Comparison of ENCODE assay signal across 1 cellular context in the genomic region with DNA sequence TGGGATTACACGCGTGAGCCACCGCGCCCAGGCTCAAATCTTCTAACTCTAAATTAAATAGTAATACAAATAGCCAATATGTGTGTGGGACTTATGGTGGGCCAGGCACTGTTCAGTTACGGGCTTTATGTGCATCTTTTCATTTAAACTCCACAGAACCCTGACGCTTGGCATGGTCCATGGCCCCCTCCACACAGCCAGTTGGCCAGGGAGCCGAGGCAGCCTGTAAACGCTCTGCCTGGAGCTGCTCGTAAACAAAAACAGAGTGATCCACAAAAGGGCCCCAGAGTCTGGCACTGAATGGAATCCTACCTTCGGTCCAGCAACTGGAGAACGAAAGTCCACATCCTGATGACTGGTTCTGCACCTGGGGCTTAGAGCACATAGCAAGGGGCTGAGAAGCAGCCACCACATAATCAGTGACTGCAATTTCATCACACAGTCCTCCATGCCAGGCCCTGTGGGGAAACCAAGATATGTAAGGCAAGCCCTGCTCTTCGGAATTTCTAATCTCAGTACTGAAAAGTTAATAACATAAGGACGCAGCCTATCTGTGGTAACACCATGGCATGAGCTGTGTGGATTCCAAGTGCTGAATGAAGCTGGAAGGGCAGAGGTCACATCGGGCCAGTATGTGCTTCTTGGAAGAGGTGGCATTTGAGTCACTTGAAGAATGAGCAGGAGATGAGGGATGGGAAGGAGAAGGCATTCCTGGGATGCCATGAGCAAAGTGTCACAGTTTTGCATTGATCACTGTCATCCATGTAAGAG.
TF ChIP-seq lines count a peak whose summit lies in the region.

No MANE protein-coding gene starts in this region.

TF ChIP-seq in GM23338, 12 proteins besides CTCF, POLR2A, EP300 and RAD21 (continued from another document):
- TF ChIP-seq, protein P1, sequence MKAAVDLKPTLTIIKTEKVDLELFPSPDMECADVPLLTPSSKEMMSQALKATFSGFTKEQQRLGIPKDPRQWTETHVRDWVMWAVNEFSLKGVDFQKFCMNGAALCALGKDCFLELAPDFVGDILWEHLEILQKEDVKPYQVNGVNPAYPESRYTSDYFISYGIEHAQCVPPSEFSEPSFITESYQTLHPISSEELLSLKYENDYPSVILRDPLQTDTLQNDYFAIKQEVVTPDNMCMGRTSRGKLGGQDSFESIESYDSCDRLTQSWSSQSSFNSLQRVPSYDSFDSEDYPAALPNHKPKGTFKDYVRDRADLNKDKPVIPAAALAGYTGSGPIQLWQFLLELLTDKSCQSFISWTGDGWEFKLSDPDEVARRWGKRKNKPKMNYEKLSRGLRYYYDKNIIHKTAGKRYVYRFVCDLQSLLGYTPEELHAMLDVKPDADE (IDR thresholded peaks at IDR 0.05), result no peak
- TF ChIP-seq ZNF331 (CRISPR knock-in tag; IDR thresholded peaks at IDR 0.05; ENCODE audit: low read depth) (no peak), CREB1 (CRISPR knock-in tag; IDR thresholded peaks at IDR 0.05; ENCODE audit: low read depth) (no peak), ZNF114 (CRISPR knock-in tag; IDR thresholded peaks at IDR 0.05) (no peak)
- TF ChIP-seq, protein P2, sequence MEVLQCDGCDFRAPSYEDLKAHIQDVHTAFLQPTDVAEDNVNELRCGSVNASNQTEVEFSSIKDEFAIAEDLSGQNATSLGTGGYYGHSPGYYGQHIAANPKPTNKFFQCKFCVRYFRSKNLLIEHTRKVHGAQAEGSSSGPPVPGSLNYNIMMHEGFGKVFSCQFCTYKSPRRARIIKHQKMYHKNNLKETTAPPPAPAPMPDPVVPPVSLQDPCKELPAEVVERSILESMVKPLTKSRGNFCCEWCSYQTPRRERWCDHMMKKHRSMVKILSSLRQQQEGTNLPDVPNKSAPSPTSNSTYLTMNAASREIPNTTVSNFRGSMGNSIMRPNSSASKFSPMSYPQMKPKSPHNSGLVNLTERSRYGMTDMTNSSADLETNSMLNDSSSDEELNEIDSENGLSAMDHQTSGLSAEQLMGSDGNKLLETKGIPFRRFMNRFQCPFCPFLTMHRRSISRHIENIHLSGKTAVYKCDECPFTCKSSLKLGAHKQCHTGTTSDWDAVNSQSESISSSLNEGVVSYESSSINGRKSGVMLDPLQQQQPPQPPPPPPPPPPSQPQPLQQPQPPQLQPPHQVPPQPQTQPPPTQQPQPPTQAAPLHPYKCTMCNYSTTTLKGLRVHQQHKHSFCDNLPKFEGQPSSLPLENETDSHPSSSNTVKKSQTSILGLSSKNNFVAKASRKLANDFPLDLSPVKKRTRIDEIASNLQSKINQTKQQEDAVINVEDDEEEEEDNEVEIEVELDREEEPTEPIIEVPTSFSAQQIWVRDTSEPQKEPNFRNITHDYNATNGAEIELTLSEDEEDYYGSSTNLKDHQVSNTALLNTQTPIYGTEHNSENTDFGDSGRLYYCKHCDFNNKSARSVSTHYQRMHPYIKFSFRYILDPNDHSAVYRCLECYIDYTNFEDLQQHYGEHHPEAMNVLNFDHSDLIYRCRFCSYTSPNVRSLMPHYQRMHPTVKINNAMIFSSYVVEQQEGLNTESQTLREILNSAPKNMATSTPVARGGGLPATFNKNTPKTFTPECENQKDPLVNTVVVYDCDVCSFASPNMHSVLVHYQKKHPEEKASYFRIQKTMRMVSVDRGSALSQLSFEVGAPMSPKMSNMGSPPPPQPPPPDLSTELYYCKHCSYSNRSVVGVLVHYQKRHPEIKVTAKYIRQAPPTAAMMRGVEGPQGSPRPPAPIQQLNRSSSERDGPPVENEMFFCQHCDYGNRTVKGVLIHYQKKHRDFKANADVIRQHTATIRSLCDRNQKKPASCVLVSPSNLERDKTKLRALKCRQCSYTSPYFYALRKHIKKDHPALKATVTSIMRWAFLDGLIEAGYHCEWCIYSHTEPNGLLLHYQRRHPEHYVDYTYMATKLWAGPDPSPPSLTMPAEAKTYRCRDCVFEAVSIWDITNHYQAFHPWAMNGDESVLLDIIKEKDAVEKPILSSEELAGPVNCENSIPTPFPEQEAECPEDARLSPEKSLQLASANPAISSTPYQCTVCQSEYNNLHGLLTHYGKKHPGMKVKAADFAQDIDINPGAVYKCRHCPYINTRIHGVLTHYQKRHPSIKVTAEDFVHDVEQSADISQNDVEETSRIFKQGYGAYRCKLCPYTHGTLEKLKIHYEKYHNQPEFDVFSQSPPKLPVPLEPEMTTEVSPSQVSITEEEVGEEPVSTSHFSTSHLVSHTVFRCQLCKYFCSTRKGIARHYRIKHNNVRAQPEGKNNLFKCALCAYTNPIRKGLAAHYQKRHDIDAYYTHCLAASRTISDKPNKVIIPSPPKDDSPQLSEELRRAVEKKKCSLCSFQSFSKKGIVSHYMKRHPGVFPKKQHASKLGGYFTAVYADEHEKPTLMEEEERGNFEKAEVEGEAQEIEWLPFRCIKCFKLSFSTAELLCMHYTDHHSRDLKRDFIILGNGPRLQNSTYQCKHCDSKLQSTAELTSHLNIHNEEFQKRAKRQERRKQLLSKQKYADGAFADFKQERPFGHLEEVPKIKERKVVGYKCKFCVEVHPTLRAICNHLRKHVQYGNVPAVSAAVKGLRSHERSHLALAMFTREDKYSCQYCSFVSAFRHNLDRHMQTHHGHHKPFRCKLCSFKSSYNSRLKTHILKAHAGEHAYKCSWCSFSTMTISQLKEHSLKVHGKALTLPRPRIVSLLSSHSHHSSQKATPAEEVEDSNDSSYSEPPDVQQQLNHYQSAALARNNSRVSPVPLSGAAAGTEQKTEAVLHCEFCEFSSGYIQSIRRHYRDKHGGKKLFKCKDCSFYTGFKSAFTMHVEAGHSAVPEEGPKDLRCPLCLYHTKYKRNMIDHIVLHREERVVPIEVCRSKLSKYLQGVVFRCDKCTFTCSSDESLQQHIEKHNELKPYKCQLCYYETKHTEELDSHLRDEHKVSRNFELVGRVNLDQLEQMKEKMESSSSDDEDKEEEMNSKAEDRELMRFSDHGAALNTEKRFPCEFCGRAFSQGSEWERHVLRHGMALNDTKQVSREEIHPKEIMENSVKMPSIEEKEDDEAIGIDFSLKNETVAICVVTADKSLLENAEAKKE (CRISPR knock-in tag; IDR thresholded peaks at IDR 0.05), result no peak
- TF ChIP-seq, protein P3, sequence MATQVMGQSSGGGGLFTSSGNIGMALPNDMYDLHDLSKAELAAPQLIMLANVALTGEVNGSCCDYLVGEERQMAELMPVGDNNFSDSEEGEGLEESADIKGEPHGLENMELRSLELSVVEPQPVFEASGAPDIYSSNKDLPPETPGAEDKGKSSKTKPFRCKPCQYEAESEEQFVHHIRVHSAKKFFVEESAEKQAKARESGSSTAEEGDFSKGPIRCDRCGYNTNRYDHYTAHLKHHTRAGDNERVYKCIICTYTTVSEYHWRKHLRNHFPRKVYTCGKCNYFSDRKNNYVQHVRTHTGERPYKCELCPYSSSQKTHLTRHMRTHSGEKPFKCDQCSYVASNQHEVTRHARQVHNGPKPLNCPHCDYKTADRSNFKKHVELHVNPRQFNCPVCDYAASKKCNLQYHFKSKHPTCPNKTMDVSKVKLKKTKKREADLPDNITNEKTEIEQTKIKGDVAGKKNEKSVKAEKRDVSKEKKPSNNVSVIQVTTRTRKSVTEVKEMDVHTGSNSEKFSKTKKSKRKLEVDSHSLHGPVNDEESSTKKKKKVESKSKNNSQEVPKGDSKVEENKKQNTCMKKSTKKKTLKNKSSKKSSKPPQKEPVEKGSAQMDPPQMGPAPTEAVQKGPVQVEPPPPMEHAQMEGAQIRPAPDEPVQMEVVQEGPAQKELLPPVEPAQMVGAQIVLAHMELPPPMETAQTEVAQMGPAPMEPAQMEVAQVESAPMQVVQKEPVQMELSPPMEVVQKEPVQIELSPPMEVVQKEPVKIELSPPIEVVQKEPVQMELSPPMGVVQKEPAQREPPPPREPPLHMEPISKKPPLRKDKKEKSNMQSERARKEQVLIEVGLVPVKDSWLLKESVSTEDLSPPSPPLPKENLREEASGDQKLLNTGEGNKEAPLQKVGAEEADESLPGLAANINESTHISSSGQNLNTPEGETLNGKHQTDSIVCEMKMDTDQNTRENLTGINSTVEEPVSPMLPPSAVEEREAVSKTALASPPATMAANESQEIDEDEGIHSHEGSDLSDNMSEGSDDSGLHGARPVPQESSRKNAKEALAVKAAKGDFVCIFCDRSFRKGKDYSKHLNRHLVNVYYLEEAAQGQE (IDR thresholded peaks at IDR 0.05; ENCODE audit: unreplicated experiment), result no peak
